In the genomic region with DNA sequence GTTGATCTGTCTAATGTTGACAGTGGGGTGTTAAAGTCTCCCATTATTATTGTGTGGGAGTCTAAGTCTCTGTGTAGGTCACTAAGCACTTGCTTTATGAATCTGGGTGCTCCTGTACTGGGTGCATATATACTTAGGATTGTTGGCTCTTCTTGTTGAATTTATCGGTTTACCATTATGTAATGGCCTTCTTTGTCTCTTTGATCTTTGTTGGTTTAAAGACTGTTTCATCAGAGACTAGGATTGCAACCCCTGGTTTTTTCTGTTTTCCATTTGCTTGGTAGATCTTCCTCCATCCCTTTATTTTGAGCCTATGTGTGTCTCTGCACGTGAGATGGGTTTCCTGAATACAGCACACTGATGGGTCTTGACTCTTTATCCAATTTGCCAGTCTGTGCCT, we compare ENCODE assay signal across 1 cellular context.
TF ChIP-seq lines count a peak whose summit lies in the region.
"Not testable (repeated sequence)": the region's sequence is repeated elsewhere in the genome, so short reads cannot be mapped to it uniquely, and the experiment has no call there.

No MANE protein-coding gene starts in this region.

TF ChIP-seq in HepG2, 621 proteins besides CTCF, POLR2A, EP300 and RAD21 (continued from another document):
- not testable (repeated sequence) for TF ChIP-seq SOX6 (IDR thresholded peaks at IDR 0.05)
- TF ChIP-seq SOX6 (CRISPR knock-in tag; IDR thresholded peaks at IDR 0.05) (peak; percentile 79), THAP11 (CRISPR knock-in tag; IDR thresholded peaks at IDR 0.05) (peak; percentile 68), RARA (CRISPR knock-in tag; IDR thresholded peaks at IDR 0.05) (peak; percentile 48; the same call in 1 of the 2 replicates), SIX1 (CRISPR knock-in tag; IDR thresholded peaks at IDR 0.05; ENCODE audit: borderline replicate concordance) (peak; percentile 19; the same call in 1 of the 2 replicates), ZSCAN21 (CRISPR knock-in tag; IDR thresholded peaks at IDR 0.05; ENCODE audit: borderline replicate concordance) (0 out of 2 replicates have a peak, but pooled peaks have one; percentile 19), SETDB1 (CRISPR knock-in tag; IDR thresholded peaks at IDR 0.05; ENCODE audit: borderline replicate concordance) (peak; percentile 78; the same call in 1 of the 2 replicates), FOXJ3 (CRISPR knock-in tag; IDR thresholded peaks at IDR 0.05; ENCODE audit: borderline replicate concordance) (peak; percentile 69; the same call in 1 of the 2 replicates), ISL2 (CRISPR knock-in tag; IDR thresholded peaks at IDR 0.05) (peak; percentile 65)
- TF ChIP-seq, protein P1, sequence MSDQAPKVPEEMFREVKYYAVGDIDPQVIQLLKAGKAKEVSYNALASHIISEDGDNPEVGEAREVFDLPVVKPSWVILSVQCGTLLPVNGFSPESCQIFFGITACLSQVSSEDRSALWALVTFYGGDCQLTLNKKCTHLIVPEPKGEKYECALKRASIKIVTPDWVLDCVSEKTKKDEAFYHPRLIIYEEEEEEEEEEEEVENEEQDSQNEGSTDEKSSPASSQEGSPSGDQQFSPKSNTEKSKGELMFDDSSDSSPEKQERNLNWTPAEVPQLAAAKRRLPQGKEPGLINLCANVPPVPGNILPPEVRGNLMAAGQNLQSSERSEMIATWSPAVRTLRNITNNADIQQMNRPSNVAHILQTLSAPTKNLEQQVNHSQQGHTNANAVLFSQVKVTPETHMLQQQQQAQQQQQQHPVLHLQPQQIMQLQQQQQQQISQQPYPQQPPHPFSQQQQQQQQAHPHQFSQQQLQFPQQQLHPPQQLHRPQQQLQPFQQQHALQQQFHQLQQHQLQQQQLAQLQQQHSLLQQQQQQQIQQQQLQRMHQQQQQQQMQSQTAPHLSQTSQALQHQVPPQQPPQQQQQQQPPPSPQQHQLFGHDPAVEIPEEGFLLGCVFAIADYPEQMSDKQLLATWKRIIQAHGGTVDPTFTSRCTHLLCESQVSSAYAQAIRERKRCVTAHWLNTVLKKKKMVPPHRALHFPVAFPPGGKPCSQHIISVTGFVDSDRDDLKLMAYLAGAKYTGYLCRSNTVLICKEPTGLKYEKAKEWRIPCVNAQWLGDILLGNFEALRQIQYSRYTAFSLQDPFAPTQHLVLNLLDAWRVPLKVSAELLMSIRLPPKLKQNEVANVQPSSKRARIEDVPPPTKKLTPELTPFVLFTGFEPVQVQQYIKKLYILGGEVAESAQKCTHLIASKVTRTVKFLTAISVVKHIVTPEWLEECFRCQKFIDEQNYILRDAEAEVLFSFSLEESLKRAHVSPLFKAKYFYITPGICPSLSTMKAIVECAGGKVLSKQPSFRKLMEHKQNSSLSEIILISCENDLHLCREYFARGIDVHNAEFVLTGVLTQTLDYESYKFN (CRISPR knock-in tag; conservative IDR thresholded peaks at IDR 0.05) = peak; percentile 40
- TF ChIP-seq, protein P2, sequence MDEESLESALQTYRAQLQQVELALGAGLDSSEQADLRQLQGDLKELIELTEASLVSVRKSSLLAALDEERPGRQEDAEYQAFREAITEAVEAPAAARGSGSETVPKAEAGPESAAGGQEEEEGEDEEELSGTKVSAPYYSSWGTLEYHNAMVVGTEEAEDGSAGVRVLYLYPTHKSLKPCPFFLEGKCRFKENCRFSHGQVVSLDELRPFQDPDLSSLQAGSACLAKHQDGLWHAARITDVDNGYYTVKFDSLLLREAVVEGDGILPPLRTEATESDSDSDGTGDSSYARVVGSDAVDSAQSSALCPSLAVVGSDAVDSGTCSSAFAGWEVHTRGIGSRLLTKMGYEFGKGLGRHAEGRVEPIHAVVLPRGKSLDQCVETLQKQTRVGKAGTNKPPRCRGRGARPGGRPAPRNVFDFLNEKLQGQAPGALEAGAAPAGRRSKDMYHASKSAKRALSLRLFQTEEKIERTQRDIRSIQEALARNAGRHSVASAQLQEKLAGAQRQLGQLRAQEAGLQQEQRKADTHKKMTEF (CRISPR knock-in tag; IDR thresholded peaks at IDR 0.05) = peak; percentile 45; the same call in 1 of the 2 replicates
